19 cellular contexts compared by ENCODE assay signal in the genomic region with DNA sequence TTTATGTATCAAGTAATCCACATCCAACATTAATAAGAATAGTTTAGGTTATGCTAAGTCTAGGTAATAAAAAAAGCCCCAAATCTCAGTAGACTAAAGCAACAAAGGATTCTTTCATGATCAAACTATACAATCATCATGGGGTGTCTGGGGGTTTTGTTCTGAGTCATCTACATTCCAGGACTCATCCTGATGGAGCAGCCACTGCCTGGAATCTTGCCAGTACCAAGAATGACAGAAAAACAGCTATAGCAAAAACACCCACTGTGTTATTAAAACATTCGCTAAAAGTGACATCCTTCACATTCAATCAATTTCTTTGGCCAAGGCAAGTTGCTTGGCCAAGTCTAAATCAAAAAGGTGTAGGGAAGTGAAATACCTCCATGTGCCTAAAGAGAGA. TPM values are rescaled to one million over a fixed set of nuclear protein-coding genes. Genes with fewer than 3 reads are reported as not detected.
DNase-seq lines count a peak whose midpoint lies in the region; ATAC-seq, FAIRE-seq and TF ChIP-seq lines count a peak whose summit lies in the region.
"Had no signal": no experiment of that assay in that cellular context is flagged by ENCODE, and none has a peak within 500 bp of the region (broad histone marks: within the 10 kb centered on the region; RNA-seq: fewer than 3 reads in every experiment).

No MANE protein-coding gene starts in this region.

- H3K27ac ChIP-seq in SJCRH30 (peak overlapping the region; percentile 51), psoas muscle (no peak overlapping the region)
- H3K27ac ChIP-seq: SJSA1 had no signal

- no peak for TF ChIP-seq CTCF in epithelial cell of esophagus (IDR thresholded peaks at IDR 0.05; ENCODE audit: insufficient read depth, low read depth, low read length, missing control alignments)
- no peak for TF ChIP-seq CTCF in psoas muscle (IDR thresholded peaks at IDR 0.05)

- H3K27me3 ChIP-seq in SJCRH30 (no peaks in the 10 kb centered on the region), psoas muscle (ENCODE audit: insufficient read depth in 3 of 3, low read length in 2 of 3) (no peaks in the 10 kb centered on the region)
- H3K27me3 ChIP-seq: BE2C, SJSA1 had no signal

- TF ChIP-seq POLR2A in H54 (IDR thresholded peaks at IDR 0.05; ENCODE audit: low read depth, low read length): no peak

- peak; percentile 55 for FAIRE-seq in H54 (lab: Jason Lieb, UNC)

- peaks cover 12% of the 10 kb centered on the region for H3K4me1 ChIP-seq in SJCRH30
- H3K4me1 ChIP-seq in psoas muscle: peaks cover 7% of the 10 kb centered on the region
- H3K4me1 ChIP-seq: BE2C, SJSA1 had no signal

- H3K9me3 ChIP-seq in SJCRH30 (replicated peaks): no peaks in the 10 kb centered on the region
- no peaks in the 10 kb centered on the region for H3K9me3 ChIP-seq in psoas muscle
- H3K9me3 ChIP-seq: BE2C, SJSA1 had no signal

- WGBS in psoas muscle, 3 donors: 80 to 86% (median 83%) methylated on average over 1 of the region's 1 CpG

- intact Hi-C loops in psoas muscle (cut with DNase I): no loop called here

- H3K4me3 ChIP-seq in SJCRH30: no peak overlapping the region
- no peak overlapping the region for H3K4me3 ChIP-seq in epithelial cell of esophagus (ENCODE audit: low read length)
- H3K4me3 ChIP-seq in psoas muscle: no peak overlapping the region
- H3K4me3 ChIP-seq: SJSA1 had no signal

- no peaks in the 10 kb centered on the region for H3K36me3 ChIP-seq in SJCRH30
- H3K36me3 ChIP-seq in psoas muscle (ENCODE audit: insufficient read depth in 1 of 2, low read depth in 1 of 2): no peaks in the 10 kb centered on the region
- H3K36me3 ChIP-seq: BE2C, SJSA1 had no signal

- no peak for ATAC-seq in psoas muscle
- ATAC-seq: activated CD4-positive, alpha-beta T cell treated with anti-CD3 and anti-CD28 coated beads for 36 hours; effector memory CD8-positive, alpha-beta T cell; natural killer cell treated with Interleukin-12 subunit alpha and Interleukin-12 subunit beta and Interleukin-15 and Interleukin-18, amount 100 ng/mL, for 72 hours had no signal

- DNase-seq in H54 (ENCODE audit: insufficient read length, low spot score): peak; percentile 1
- peak; percentile 64 to 74 for DNase-seq in SJCRH30
- peak; percentile 44 for DNase-seq in epithelial cell of esophagus (ENCODE audit: low read depth)
- DNase-seq in renal cortical epithelial cell (ENCODE audit: low read depth): peak; percentile 82
- DNase-seq in RPMI8226: no peak
- DNase-seq in NCI-H510A (lab: John Stamatoyannopoulos, UW): no peak
- no peak for DNase-seq in DMS79 treated with DMSO at 0.1 percent for 48 hours (lab: John Stamatoyannopoulos, UW)
- DNase-seq in psoas muscle: no peak
- DNase-seq: activated CD4-positive, alpha-beta T cell treated with anti-CD3 and anti-CD28 coated beads for 36 hours; activated effector memory CD4-positive, alpha-beta T cell treated with anti-CD3 and anti-CD28 coated beads, Interleukin-2, amount 50 U/mL, for 16 hours; BE2C; effector memory CD8-positive, alpha-beta T cell; mesendoderm; NCI-H2081 treated with DMSO at 0.1 percent for 48 hours; NCI-H510A treated with DMSO at 0.1 percent for 48 hours had no signal

RNA-seq across cellular contexts. Expression of gene ARHGEF38, which starts 3.9 kb away (rescaled TPM):
- not detected in 2 replicates for total RNA-seq in SJCRH30 (2014; rRNA removed; shearing (Covaris generic))
- 0.69 and 11.7 TPM in 2 replicates for total RNA-seq in renal cortical epithelial cell
- not detected for total RNA-seq in psoas muscle
- not detected for polyA plus RNA-seq in psoas muscle
- total RNA-seq: activated CD4-positive, alpha-beta T cell treated with anti-CD3 and anti-CD28 coated beads for 36 hours; chondrocyte; natural killer cell treated with Interleukin-12 subunit alpha and Interleukin-12 subunit beta and Interleukin-15 and Interleukin-18, amount 100 ng/mL, for 72 hours; SJSA1 had no signal
- polyA plus RNA-seq: IgD-negative memory B cell had no signal

Comparison
In these comparisons a context has a peak if more than half of its experiments do, and no peak if none do; other contexts are left out.
1. DNase-seq: peak in H54 (single experiment), SJCRH30 (2 of 2), epithelial cell of esophagus (single experiment) and renal cortical epithelial cell (single experiment); none in RPMI8226 (single experiment), NCI-H510A (single experiment), DMS79 treated with DMSO at 0.1 percent for 48 hours (single experiment) and psoas muscle (0 of 2).